Comparison of ENCODE assay signal across 11 cellular contexts in genomic region chr5:32505718-32506117, GRCh38.
A peak's percentile ranks its signal among the peaks of the same experiment; 100 is the strongest.
DNase-seq lines count a peak whose midpoint lies in the region; TF ChIP-seq lines count a peak whose summit lies in the region.
"Had no signal": no experiment of that assay in that cellular context is flagged by ENCODE, and none has a peak within 500 bp of the region (broad histone marks: within the 10 kb centered on the region; RNA-seq: fewer than 3 reads in every experiment).

No MANE protein-coding gene starts in this region.

- no peaks in the 10 kb centered on the region for H4K20me1 ChIP-seq in KMS-11 (ENCODE audit: insufficient read depth)

- H3K4me1 ChIP-seq in KMS-11 (ENCODE audit: low read depth, poor library complexity, severe bottlenecking), result peaks cover 74% of the 10 kb centered on the region
- H3K4me1 ChIP-seq: prostate gland had no signal

- peak overlapping the region; percentile 15; the same call in 1 of the 2 replicates for H3K9ac ChIP-seq in KMS-11

- DNase-seq in astrocyte of the cerebellum (ENCODE audit: low read depth), result peak; percentile 26
- peak; percentile 31 for DNase-seq in hepatic stellate cell (ENCODE audit: low spot score)
- peak; percentile 44 for DNase-seq in superior temporal gyrus (ENCODE audit: extremely low spot score)
- DNase-seq in kidney tubule cell (ENCODE audit: low spot score), result no peak
- no peak for DNase-seq in DMS153 treated with DMSO at 0.1 percent for 48 hours (lab: John Stamatoyannopoulos, UW; ENCODE audit: unreplicated experiment)
- no peak for DNase-seq in DMS153 (lab: John Stamatoyannopoulos, UW)
- DNase-seq: activated CD4-positive, CD25-positive, alpha-beta regulatory T cell; activated naive CD8-positive, alpha-beta T cell treated with anti-CD3 and anti-CD28 coated beads, Interleukin-2, amount 10 ng/mL, durations not matched to agents 7 days and 5 days; NK-92 treated with Interleukin-12 subunit alpha and Interleukin-12 subunit beta, amount 100 ng/mL, for 24 hours had no signal

- H3K4me3 ChIP-seq in KMS-11 (IDR thresholded peaks at IDR 0.05; ENCODE audit: insufficient read depth, low read depth, low read length), result no peak overlapping the region
- peak overlapping the region; percentile 21 for H3K4me3 ChIP-seq in astrocyte of the cerebellum (ENCODE audit: low read depth, low read length)
- H3K4me3 ChIP-seq: prostate gland had no signal

- peak overlapping the region; percentile 41 for H2AFZ ChIP-seq in KMS-11 (ENCODE audit: low read depth)

- TF ChIP-seq CTCF in KMS-11 (conservative IDR thresholded peaks at IDR 0.05; ENCODE audit: low read depth, low read length) (no peak), astrocyte of the cerebellum (IDR thresholded peaks at IDR 0.05; ENCODE audit: low read depth, low read length, missing control alignments) (no peak)

- peak overlapping the region; percentile 74 for H3K27ac ChIP-seq in KMS-11

- no peaks in the 10 kb centered on the region for H3K27me3 ChIP-seq in KMS-11 (ENCODE audit: insufficient read depth, low read depth)

- in situ Hi-C loops in astrocyte of the cerebellum (cut with HindIII; ENCODE audit: low sequenced_read_pairs), result no loop called here

- no peaks in the 10 kb centered on the region for H3K79me2 ChIP-seq in KMS-11 (ENCODE audit: insufficient read depth, low read depth)

- no peaks in the 10 kb centered on the region for H3K36me3 ChIP-seq in KMS-11 (ENCODE audit: insufficient read depth)
- H3K36me3 ChIP-seq: prostate gland had no signal

- H3K4me2 ChIP-seq in KMS-11, result peak overlapping the region; percentile 94

Comparison
In these comparisons a context has a peak if more than half of its experiments do, and no peak if none do; other contexts are left out.
1. DNase-seq: peak in astrocyte of the cerebellum (single experiment), hepatic stellate cell (single experiment) and superior temporal gyrus (single experiment); none in kidney tubule cell (single experiment), DMS153 treated with DMSO at 0.1 percent for 48 hours (single experiment) and DMS153 (single experiment).